18 cellular contexts compared by ENCODE assay signal in the genomic region with DNA sequence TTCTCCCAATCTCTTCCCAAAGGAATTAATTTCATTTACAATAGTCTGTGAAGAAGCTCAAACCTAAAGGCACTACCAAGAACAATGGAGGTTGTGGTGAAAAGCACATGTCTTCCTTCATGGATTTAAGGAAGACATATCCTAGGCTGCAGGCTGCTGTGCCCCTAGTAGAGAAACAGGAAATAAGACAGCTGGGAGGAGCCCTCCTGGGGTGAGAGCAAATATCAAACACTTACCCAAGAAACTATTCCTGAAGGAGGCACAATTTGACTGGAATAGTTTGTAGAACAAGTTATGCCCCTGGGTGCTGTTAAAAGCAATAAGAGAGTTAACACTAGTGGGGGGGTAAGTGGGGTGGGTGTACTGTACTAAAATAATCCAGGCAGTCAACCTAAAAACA. TPM values are rescaled to one million over a fixed set of nuclear protein-coding genes. Genes with fewer than 3 reads are reported as not detected.
A peak's percentile ranks its signal among the peaks of the same experiment; 100 is the strongest.
DNase-seq lines count a peak whose midpoint lies in the region; ATAC-seq and TF ChIP-seq lines count a peak whose summit lies in the region.
"Had no signal": no experiment of that assay in that cellular context is flagged by ENCODE, and none has a peak within 500 bp of the region (broad histone marks: within the 10 kb centered on the region; RNA-seq: fewer than 3 reads in every experiment).

No MANE protein-coding gene starts in this region.

- peak overlapping the region; percentile 18; the same call in 1 of the 2 replicates for H3K9ac ChIP-seq in HUES48 (ENCODE audit: low read depth, low read length)
- H3K9ac ChIP-seq: KMS-11 had no signal

- peaks cover 80% of the 10 kb centered on the region for H3K4me1 ChIP-seq in HUES48 (ENCODE audit: control insufficient read depth, insufficient read depth, low read length)

- POLR2A ChIA-PET in WTC11 (lab: Charles Lee) = no interaction called here

- no peaks in the 10 kb centered on the region for H3K9me3 ChIP-seq in HUES48 (ENCODE audit: control insufficient read depth, insufficient read depth, low read length)
- H3K9me3 ChIP-seq: thyroid gland had no signal

- no peak overlapping the region for H3K4me3 ChIP-seq in HUES48 (ENCODE audit: low read depth, low read length)
- H3K4me3 ChIP-seq: GM12878, thyroid gland had no signal

- H3K27me3 ChIP-seq in HUES48 (ENCODE audit: control insufficient read depth, insufficient read depth, low read length) = no peaks in the 10 kb centered on the region
- H3K27me3 ChIP-seq: thyroid gland had no signal

- CTCF ChIA-PET in WTC11 (lab: Charles Lee) = interaction anchor here (1.4 to 4.0 kb wide), 3 partner anchors 22 to 128 kb away, joined by 5 to 18 read pairs (median 6); no protein-coding TSS in a partner anchor

- H3K27ac ChIP-seq in HUES48 (ENCODE audit: low read depth, low read length) = peak overlapping the region; percentile 84
- H3K27ac ChIP-seq: KMS-11, thyroid gland had no signal

- H3K27me3 Mint-ChIP-seq in CD14-positive monocyte (ENCODE audit: low read depth in 3 of 3) = peaks cover 0 to 2% (median 0%) of the 10 kb centered on the region in 3 donors
- no peaks in the 10 kb centered on the region for H3K27me3 Mint-ChIP-seq in WTC11 (ENCODE audit: low read depth)
- H3K27me3 Mint-ChIP-seq: naive B cell had no signal

- H3K4me1 Mint-ChIP-seq in CD14-positive monocyte = peaks cover 45% of the 10 kb centered on the region
- peaks cover 82% of the 10 kb centered on the region for H3K4me1 Mint-ChIP-seq in WTC11

- H3K4me3 Mint-ChIP-seq in CD14-positive monocyte = no peak overlapping the region
- H3K4me3 Mint-ChIP-seq in WTC11 = peak overlapping the region; percentile 36
- H3K4me3 Mint-ChIP-seq: naive B cell had no signal

- intact Hi-C loops in CD14-positive monocyte (cut with micrococcal nuclease) = no loop called here

- no peaks in the 10 kb centered on the region for H3K36me3 ChIP-seq in HUES48 (ENCODE audit: control insufficient read depth, insufficient read depth, low read length)
- H3K36me3 ChIP-seq: thyroid gland had no signal

- DNase-seq in CD14-positive monocyte (ENCODE audit: low spot score) = no peak
- DNase-seq in WTC11 (ENCODE audit: low spot score) = no peak
- DNase-seq in iPS-NIHi11 (ENCODE audit: low spot score) = peak; percentile 26
- no peak for DNase-seq in ecto neural progenitor cell (ENCODE audit: low spot score)
- DNase-seq in islet precursor cell = no peak
- DNase-seq in inferior parietal cortex (ENCODE audit: extremely low spot score) = no peak
- DNase-seq: activated CD8-positive, alpha-beta memory T cell treated with anti-CD3 and anti-CD28 coated beads for 24 hours; activated gamma-delta T cell treated with Interleukin-2 at 50 U/mL for 16 hours; kidney glomerular epithelial cell; naive B cell; retina; stimulated activated CD4-positive, alpha-beta T cell treated with anti-CD3 and anti-CD28 coated beads, Interleukin-2, amount 100 ng/mL, for 24 hours; stimulated activated CD8-positive, alpha-beta memory T cell treated with anti-CD3 and anti-CD28 coated beads, Interleukin-4, amount 100 ng/mL, for 48 hours; thyroid gland had no signal

- TF ChIP-seq CTCF in CD14-positive monocyte (IDR thresholded peaks at IDR 0.05) = no peak
- no peak for TF ChIP-seq CTCF in WTC11 (IDR thresholded peaks at IDR 0.05)

- no peaks in the 10 kb centered on the region for H3K9me3 Mint-ChIP-seq in CD14-positive monocyte
- no peaks in the 10 kb centered on the region for H3K9me3 Mint-ChIP-seq in WTC11
- H3K9me3 Mint-ChIP-seq: naive B cell had no signal

- ATAC-seq in WTC11 (peak; percentile 24), HG03571 (IDR thresholded peaks at IDR 0.05; ENCODE audit: unreplicated experiment) (no peak)
- ATAC-seq: GM12878 had no signal

- H3K27ac Mint-ChIP-seq in CD14-positive monocyte = peak overlapping the region in 4 of 7 donors; percentile 4 to 78 (median 32)
- H3K27ac Mint-ChIP-seq in WTC11 = peak overlapping the region; percentile 100

- H3K36me3 Mint-ChIP-seq in CD14-positive monocyte = peaks cover 7 to 11% of the 10 kb centered on the region in 2 donors
- H3K36me3 Mint-ChIP-seq in WTC11 = peaks cover 3% of the 10 kb centered on the region; the same call in 1 of the 2 replicates
- H3K36me3 Mint-ChIP-seq: naive B cell had no signal

TF ChIP-seq in WTC11, 78 proteins besides CTCF, POLR2A, EP300 and RAD21:
- TF ChIP-seq, protein P1, sequence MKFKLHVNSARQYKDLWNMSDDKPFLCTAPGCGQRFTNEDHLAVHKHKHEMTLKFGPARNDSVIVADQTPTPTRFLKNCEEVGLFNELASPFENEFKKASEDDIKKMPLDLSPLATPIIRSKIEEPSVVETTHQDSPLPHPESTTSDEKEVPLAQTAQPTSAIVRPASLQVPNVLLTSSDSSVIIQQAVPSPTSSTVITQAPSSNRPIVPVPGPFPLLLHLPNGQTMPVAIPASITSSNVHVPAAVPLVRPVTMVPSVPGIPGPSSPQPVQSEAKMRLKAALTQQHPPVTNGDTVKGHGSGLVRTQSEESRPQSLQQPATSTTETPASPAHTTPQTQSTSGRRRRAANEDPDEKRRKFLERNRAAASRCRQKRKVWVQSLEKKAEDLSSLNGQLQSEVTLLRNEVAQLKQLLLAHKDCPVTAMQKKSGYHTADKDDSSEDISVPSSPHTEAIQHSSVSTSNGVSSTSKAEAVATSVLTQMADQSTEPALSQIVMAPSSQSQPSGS (CRISPR knock-in tag; IDR thresholded peaks at IDR 0.05; ENCODE audit: borderline replicate concordance, low read depth) = no peak
- TF ChIP-seq ZNF423 (CRISPR knock-in tag; IDR thresholded peaks at IDR 0.05) (peak; percentile 84), TEAD1 (CRISPR knock-in tag; IDR thresholded peaks at IDR 0.05) (peak; percentile 39; the same call in 1 of the 2 replicates), ETV6 (CRISPR knock-in tag; IDR thresholded peaks at IDR 0.05) (peak; percentile 71), MAX (CRISPR knock-in tag; IDR thresholded peaks at IDR 0.05) (peak; percentile 35; the same call in 1 of the 2 replicates)

RNA-seq across cellular contexts. Expression of gene PDZD8, which starts 30.1 kb away (rescaled TPM):
- polyA plus RNA-seq in CD14-positive monocyte = 1 to 10 TPM; 4.6 to 9.0 TPM
- 41.8 to 52.7 TPM (median 43.3 TPM) in 3 replicates for total RNA-seq in WTC11 (2021)
